In the genomic region with DNA sequence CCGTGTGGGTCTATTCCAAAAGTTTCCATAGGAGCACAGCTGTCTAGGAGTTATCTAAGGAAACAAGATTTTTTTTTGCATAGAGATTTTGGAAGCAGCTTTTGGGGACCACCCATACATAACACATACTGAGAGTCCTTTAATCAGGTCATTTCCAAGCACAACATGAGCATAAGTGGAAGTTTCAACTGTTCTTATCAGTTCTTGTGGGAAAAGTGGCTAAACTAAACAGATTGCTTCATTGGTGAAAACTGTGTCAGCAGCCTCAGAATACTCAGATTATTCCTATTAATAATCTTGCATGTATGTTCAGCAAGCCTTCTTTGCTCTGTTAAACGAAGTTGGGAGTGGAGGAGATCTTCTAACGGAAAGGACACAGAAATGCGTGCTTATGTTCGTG, we compare ENCODE assay signal across 1 cellular context.
TF ChIP-seq lines count a peak whose summit lies in the region.

No MANE protein-coding gene starts in this region.

TF ChIP-seq in GM23338, 12 proteins besides CTCF, POLR2A, EP300 and RAD21 (continued from another document):
- TF ChIP-seq, protein P1, sequence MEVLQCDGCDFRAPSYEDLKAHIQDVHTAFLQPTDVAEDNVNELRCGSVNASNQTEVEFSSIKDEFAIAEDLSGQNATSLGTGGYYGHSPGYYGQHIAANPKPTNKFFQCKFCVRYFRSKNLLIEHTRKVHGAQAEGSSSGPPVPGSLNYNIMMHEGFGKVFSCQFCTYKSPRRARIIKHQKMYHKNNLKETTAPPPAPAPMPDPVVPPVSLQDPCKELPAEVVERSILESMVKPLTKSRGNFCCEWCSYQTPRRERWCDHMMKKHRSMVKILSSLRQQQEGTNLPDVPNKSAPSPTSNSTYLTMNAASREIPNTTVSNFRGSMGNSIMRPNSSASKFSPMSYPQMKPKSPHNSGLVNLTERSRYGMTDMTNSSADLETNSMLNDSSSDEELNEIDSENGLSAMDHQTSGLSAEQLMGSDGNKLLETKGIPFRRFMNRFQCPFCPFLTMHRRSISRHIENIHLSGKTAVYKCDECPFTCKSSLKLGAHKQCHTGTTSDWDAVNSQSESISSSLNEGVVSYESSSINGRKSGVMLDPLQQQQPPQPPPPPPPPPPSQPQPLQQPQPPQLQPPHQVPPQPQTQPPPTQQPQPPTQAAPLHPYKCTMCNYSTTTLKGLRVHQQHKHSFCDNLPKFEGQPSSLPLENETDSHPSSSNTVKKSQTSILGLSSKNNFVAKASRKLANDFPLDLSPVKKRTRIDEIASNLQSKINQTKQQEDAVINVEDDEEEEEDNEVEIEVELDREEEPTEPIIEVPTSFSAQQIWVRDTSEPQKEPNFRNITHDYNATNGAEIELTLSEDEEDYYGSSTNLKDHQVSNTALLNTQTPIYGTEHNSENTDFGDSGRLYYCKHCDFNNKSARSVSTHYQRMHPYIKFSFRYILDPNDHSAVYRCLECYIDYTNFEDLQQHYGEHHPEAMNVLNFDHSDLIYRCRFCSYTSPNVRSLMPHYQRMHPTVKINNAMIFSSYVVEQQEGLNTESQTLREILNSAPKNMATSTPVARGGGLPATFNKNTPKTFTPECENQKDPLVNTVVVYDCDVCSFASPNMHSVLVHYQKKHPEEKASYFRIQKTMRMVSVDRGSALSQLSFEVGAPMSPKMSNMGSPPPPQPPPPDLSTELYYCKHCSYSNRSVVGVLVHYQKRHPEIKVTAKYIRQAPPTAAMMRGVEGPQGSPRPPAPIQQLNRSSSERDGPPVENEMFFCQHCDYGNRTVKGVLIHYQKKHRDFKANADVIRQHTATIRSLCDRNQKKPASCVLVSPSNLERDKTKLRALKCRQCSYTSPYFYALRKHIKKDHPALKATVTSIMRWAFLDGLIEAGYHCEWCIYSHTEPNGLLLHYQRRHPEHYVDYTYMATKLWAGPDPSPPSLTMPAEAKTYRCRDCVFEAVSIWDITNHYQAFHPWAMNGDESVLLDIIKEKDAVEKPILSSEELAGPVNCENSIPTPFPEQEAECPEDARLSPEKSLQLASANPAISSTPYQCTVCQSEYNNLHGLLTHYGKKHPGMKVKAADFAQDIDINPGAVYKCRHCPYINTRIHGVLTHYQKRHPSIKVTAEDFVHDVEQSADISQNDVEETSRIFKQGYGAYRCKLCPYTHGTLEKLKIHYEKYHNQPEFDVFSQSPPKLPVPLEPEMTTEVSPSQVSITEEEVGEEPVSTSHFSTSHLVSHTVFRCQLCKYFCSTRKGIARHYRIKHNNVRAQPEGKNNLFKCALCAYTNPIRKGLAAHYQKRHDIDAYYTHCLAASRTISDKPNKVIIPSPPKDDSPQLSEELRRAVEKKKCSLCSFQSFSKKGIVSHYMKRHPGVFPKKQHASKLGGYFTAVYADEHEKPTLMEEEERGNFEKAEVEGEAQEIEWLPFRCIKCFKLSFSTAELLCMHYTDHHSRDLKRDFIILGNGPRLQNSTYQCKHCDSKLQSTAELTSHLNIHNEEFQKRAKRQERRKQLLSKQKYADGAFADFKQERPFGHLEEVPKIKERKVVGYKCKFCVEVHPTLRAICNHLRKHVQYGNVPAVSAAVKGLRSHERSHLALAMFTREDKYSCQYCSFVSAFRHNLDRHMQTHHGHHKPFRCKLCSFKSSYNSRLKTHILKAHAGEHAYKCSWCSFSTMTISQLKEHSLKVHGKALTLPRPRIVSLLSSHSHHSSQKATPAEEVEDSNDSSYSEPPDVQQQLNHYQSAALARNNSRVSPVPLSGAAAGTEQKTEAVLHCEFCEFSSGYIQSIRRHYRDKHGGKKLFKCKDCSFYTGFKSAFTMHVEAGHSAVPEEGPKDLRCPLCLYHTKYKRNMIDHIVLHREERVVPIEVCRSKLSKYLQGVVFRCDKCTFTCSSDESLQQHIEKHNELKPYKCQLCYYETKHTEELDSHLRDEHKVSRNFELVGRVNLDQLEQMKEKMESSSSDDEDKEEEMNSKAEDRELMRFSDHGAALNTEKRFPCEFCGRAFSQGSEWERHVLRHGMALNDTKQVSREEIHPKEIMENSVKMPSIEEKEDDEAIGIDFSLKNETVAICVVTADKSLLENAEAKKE (CRISPR knock-in tag; IDR thresholded peaks at IDR 0.05) = no peak
